9 cellular contexts compared by ENCODE assay signal in genomic region chr1:182965861-182966260, GRCh38. TPM values are rescaled to one million over a fixed set of nuclear protein-coding genes. Genes with fewer than 3 reads are reported as not detected.
"Had no signal": no experiment of that assay in that cellular context is flagged by ENCODE, and none has a peak within 500 bp of the region (broad histone marks: within the 10 kb centered on the region; RNA-seq: fewer than 3 reads in every experiment).

No MANE protein-coding gene starts in this region.

- DNase-seq: GDM1, GF-D8 had no signal

- FAIRE-seq: G401.6, GM12878, GM12891, GM12892, GM18507, GM19239 had no signal

- H3K4me3 ChIP-seq: GM12878 had no signal

- ATAC-seq: GM12878 had no signal

RNA-seq across cellular contexts. Expression of gene SHCBP1L, which starts 12.9 kb away (rescaled TPM):
- total RNA-seq: G401, GM12878 had no signal
- polyA plus RNA-seq: GM12878 had no signal
